In genomic region chr19:3047307-3048189, GRCh38 we compare ENCODE assay signal across 1 cellular context.
TF ChIP-seq lines count a peak whose summit lies in the region.

No MANE protein-coding gene starts in this region.

TF ChIP-seq in K562, 482 proteins besides CTCF, POLR2A, EP300 and RAD21 (continued from another document and continues in another):
- TF ChIP-seq, protein P1, sequence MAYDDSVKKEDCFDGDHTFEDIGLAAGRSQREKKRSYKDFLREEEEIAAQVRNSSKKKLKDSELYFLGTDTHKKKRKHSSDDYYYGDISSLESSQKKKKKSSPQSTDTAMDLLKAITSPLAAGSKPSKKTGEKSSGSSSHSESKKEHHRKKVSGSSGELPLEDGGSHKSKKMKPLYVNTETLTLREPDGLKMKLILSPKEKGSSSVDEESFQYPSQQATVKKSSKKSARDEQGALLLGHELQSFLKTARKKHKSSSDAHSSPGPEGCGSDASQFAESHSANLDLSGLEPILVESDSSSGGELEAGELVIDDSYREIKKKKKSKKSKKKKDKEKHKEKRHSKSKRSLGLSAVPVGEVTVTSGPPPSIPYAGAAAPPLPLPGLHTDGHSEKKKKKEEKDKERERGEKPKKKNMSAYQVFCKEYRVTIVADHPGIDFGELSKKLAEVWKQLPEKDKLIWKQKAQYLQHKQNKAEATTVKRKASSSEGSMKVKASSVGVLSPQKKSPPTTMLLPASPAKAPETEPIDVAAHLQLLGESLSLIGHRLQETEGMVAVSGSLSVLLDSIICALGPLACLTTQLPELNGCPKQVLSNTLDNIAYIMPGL (CRISPR knock-in tag; IDR thresholded peaks at IDR 0.05), result no peak
- TF ChIP-seq SRSF7 (optimal IDR thresholded peaks at IDR 0.05; ENCODE audit: low read depth, low read length) (no peak), ATF2 (CRISPR knock-in tag; IDR thresholded peaks at IDR 0.05) (no peak), RBBP5 (IDR thresholded peaks at IDR 0.05; ENCODE audit: borderline replicate concordance, insufficient read depth, low read length, poor library complexity, severe bottlenecking) (no peak), OTX1 (CRISPR knock-in tag; IDR thresholded peaks at IDR 0.05) (no peak), ZNF41 (CRISPR knock-in tag; conservative IDR thresholded peaks at IDR 0.05) (no peak), ZNF318 (IDR thresholded peaks at IDR 0.05; ENCODE audit: borderline replicate concordance in 1 of 2, low read depth in 1 of 2) (no peak), STAT5B (CRISPR knock-in tag; IDR thresholded peaks at IDR 0.05) (no peak), ARID3B (CRISPR knock-in tag; IDR thresholded peaks at IDR 0.05; ENCODE audit: borderline replicate concordance) (no peak), LCOR (CRISPR knock-in tag; IDR thresholded peaks at IDR 0.05) (no peak), ZNF232 (CRISPR knock-in tag; IDR thresholded peaks at IDR 0.05) (no peak), GTF2E2 (tag; IDR thresholded peaks at IDR 0.05) (peak; percentile 22; the same call in 1 of the 2 replicates), ZNF507 (tag; conservative IDR thresholded peaks at IDR 0.05) (no peak), SNIP1 (IDR thresholded peaks at IDR 0.05; ENCODE audit: low read depth) (no peak), FOXO4 (CRISPR knock-in tag; IDR thresholded peaks at IDR 0.05) (no peak), TEAD4 (IDR thresholded peaks at IDR 0.05; ENCODE audit: low read length) (peak; percentile 91), TEAD4 (CRISPR knock-in tag; IDR thresholded peaks at IDR 0.05; ENCODE audit: borderline replicate concordance) (no peak), HOXB6 (CRISPR knock-in tag; IDR thresholded peaks at IDR 0.05; ENCODE audit: borderline replicate concordance) (no peak), ZNF143 (CRISPR knock-in tag; IDR thresholded peaks at IDR 0.05) (no peak; the same call in 1 of the 2 replicates), GABPB1 (CRISPR knock-in tag; IDR thresholded peaks at IDR 0.05) (no peak), MEF2D (tag; conservative IDR thresholded peaks at IDR 0.05; ENCODE audit: low read depth) (no peak), YBX1 (IDR thresholded peaks at IDR 0.05) (no peak), TAF7 (tag; IDR thresholded peaks at IDR 0.05) (no peak), CHD2 (IDR thresholded peaks at IDR 0.05; ENCODE audit: low read depth, low read length) (no peak), PTBP1 (IDR thresholded peaks at IDR 0.05; ENCODE audit: low read depth, low read length) (no peak), RFX7 (CRISPR knock-in tag; IDR thresholded peaks at IDR 0.05) (no peak)
- TF ChIP-seq, protein P2, sequence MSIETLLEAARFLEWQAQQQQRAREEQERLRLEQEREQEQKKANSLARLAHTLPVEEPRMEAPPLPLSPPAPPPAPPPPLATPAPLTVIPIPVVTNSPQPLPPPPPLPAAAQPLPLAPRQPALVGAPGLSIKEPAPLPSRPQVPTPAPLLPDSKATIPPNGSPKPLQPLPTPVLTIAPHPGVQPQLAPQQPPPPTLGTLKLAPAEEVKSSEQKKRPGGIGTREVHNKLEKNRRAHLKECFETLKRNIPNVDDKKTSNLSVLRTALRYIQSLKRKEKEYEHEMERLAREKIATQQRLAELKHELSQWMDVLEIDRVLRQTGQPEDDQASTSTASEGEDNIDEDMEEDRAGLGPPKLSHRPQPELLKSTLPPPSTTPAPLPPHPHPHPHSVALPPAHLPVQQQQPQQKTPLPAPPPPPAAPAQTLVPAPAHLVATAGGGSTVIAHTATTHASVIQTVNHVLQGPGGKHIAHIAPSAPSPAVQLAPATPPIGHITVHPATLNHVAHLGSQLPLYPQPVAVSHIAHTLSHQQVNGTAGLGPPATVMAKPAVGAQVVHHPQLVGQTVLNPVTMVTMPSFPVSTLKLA (conservative IDR thresholded peaks at IDR 0.05), result peak in 1 of 2 experiments; percentile 83
- TF ChIP-seq, protein P3, sequence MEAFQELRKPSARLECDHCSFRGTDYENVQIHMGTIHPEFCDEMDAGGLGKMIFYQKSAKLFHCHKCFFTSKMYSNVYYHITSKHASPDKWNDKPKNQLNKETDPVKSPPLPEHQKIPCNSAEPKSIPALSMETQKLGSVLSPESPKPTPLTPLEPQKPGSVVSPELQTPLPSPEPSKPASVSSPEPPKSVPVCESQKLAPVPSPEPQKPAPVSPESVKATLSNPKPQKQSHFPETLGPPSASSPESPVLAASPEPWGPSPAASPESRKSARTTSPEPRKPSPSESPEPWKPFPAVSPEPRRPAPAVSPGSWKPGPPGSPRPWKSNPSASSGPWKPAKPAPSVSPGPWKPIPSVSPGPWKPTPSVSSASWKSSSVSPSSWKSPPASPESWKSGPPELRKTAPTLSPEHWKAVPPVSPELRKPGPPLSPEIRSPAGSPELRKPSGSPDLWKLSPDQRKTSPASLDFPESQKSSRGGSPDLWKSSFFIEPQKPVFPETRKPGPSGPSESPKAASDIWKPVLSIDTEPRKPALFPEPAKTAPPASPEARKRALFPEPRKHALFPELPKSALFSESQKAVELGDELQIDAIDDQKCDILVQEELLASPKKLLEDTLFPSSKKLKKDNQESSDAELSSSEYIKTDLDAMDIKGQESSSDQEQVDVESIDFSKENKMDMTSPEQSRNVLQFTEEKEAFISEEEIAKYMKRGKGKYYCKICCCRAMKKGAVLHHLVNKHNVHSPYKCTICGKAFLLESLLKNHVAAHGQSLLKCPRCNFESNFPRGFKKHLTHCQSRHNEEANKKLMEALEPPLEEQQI (IDR thresholded peaks at IDR 0.05), result no peak
- TF ChIP-seq, protein P4, sequence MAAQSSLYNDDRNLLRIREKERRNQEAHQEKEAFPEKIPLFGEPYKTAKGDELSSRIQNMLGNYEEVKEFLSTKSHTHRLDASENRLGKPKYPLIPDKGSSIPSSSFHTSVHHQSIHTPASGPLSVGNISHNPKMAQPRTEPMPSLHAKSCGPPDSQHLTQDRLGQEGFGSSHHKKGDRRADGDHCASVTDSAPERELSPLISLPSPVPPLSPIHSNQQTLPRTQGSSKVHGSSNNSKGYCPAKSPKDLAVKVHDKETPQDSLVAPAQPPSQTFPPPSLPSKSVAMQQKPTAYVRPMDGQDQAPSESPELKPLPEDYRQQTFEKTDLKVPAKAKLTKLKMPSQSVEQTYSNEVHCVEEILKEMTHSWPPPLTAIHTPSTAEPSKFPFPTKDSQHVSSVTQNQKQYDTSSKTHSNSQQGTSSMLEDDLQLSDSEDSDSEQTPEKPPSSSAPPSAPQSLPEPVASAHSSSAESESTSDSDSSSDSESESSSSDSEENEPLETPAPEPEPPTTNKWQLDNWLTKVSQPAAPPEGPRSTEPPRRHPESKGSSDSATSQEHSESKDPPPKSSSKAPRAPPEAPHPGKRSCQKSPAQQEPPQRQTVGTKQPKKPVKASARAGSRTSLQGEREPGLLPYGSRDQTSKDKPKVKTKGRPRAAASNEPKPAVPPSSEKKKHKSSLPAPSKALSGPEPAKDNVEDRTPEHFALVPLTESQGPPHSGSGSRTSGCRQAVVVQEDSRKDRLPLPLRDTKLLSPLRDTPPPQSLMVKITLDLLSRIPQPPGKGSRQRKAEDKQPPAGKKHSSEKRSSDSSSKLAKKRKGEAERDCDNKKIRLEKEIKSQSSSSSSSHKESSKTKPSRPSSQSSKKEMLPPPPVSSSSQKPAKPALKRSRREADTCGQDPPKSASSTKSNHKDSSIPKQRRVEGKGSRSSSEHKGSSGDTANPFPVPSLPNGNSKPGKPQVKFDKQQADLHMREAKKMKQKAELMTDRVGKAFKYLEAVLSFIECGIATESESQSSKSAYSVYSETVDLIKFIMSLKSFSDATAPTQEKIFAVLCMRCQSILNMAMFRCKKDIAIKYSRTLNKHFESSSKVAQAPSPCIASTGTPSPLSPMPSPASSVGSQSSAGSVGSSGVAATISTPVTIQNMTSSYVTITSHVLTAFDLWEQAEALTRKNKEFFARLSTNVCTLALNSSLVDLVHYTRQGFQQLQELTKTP (IDR thresholded peaks at IDR 0.05; ENCODE audit: low read depth in 1 of 2, partially characterized antibody in 2 of 2), result peak in 1 of 2 experiments; percentile 87
